In the genomic region with DNA sequence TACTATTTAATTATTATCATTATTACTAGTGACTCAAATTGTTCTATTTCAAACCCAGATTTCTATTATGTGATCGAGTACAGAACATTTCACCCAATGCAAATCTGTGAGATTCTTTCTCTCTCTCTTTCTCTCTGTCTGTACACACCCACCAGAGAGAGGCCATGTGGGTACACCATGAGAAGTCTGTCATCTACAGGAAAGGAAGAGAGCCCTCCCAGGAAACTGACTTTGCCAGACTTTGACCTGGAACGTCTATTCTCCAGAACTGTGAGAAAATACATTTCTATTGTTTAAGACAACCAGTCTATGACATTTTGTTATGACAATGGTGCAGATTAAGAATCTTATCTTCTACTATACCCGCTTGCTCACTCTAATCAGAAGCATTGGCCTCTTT, we compare ENCODE assay signal across 34 cellular contexts.
"Had no signal": no experiment of that assay in that cellular context is flagged by ENCODE, and none has a peak within 500 bp of the region (broad histone marks: within the 10 kb centered on the region; RNA-seq: fewer than 3 reads in every experiment).

No MANE protein-coding gene starts in this region.

- H3K36me3 ChIP-seq: MG63 had no signal

- H3K4me2 ChIP-seq: KMS-11 had no signal

- H3K9ac ChIP-seq: KMS-11 had no signal

- DNase-seq: Karpas-422, Kasumi-1, KG1, MG63, MM.1S, MV-4-11, NCI-H1048, NCI-H1092, NCI-H1092 treated with DMSO at 0.1 percent for 48 hours, NCI-H1105, NCI-H1105 treated with DMSO at 0.1 percent for 48 hours, NCI-H1417, NCI-H1417 treated with DMSO at 0.1 percent for 48 hours, NCI-H1436, NCI-H1436 treated with DMSO at 0.1 percent for 48 hours, NCI-H146, NCI-H1694, NCI-H1694 treated with DMSO at 0.1 percent for 48 hours, NCI-H187, NCI-H187 treated with DMSO at 0.1 percent for 48 hours, NCI-H1930, NCI-H2029, NCI-H2029 treated with DMSO at 0.1 percent for 48 hours, NCI-H2081, NCI-H2081 treated with DMSO at 0.1 percent for 48 hours, NCI-H2107, NCI-H2171, NCI-H2171 treated with DMSO at 0.1 percent for 48 hours, NCI-H2227 treated with DMSO at 0.1 percent for 48 hours, NCI-H226, NCI-H345, NCI-H446, NCI-H510A had no signal

- H3K9me3 ChIP-seq: MG63 had no signal

- H3K27me3 ChIP-seq: MG63 had no signal

- H3K4me3 ChIP-seq: MG63 had no signal

- H3K27ac ChIP-seq: KMS-11 had no signal
